ENCODE assay signal across 8 cellular contexts in the genomic region with DNA sequence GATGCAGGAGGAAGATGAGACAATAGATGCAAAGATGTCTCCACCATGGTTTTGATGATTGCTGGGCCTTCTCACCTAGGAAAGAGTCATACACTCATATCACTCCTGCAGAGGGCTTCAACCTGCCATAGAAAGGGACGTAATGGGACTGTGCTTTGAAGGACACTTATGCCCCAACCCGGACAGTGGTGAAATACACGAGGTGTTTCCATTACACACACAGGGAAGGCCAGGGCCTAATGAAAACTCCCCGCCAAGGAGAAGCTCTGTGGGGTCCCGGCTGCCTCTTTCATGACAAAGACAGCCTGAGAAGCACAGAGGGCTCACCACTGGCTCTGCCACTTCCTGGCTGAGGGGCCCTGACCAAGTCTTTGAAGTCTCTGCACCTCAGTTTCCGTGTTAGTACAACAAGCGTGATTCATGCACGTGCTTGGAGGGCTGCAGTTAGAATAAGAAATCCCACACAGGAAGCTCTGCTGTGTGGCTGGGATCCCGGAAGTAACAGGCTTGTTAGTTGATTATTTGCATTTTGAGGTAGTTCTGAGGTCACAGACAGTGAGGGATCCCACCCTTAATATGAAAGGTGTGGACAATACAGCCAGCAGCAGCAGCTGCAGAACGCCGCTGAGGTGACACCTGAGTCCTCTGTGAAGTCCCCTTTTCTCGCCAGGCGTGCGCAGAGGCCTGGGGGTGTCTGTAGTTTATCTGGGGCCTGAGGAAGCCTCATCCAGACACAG.
DNase-seq lines count a peak whose midpoint lies in the region; ATAC-seq, FAIRE-seq and TF ChIP-seq lines count a peak whose summit lies in the region.

No MANE protein-coding gene starts in this region.

- H3K4me2 ChIP-seq in HepG2 (ENCODE audit: low read depth, low read length), result no peak overlapping the region

- H3K9me3 ChIP-seq in HepG2 (ENCODE audit: low read length), result no peaks in the 10 kb centered on the region

- WGBS in HepG2 (ENCODE audit: low lambda C conversion rate), result 43% methylated on average over 12 of the region's 14 CpGs

- no peak for TF ChIP-seq POLR2A in HepG2 (IDR thresholded peaks at IDR 0.05; ENCODE audit: insufficient read depth in 1 of 2, low read depth in 2 of 2, low read length in 2 of 2)

- H3K9me3 Mint-ChIP-seq in activated CD4-positive, alpha-beta memory T cell treated with anti-CD3 and anti-CD28 coated beads for 36 hours, result no peaks in the 10 kb centered on the region

- TF ChIP-seq CTCF in HepG2 (CRISPR knock-in tag; IDR thresholded peaks at IDR 0.05), result no peak
- TF ChIP-seq CTCF in RWPE1 (conservative IDR thresholded peaks at IDR 0.05; ENCODE audit: low read depth), result no peak

- H3K27ac Mint-ChIP-seq in activated CD4-positive, alpha-beta memory T cell treated with anti-CD3 and anti-CD28 coated beads for 36 hours, result peak overlapping the region; percentile 81

- BruUV-seq in HepG2 (replicated peaks; lab: Mats Ljungman, UMichigan), result no TSS peak

- peak; percentile 89 for ATAC-seq in GM19351 (IDR thresholded peaks at IDR 0.05; ENCODE audit: unreplicated experiment)
- ATAC-seq in HG03520 (IDR thresholded peaks at IDR 0.05; ENCODE audit: unreplicated experiment), result peak; percentile 85
- ATAC-seq in HepG2, result no peak

- CTCF ChIA-PET in activated CD4-positive, alpha-beta memory T cell treated with anti-CD3 and anti-CD28 coated beads for 36 hours (lab: Charles Lee), result interaction anchor here (1.0 to 1.4 kb wide), 3 partner anchors 13 to 91 kb away, joined by 3 to 7 read pairs (median 3); no protein-coding TSS in a partner anchor
- CTCF ChIA-PET in HepG2 (lab: Yijun Ruan, JAX; ENCODE audit: low intra/inter-chr PET ratio, low total read pairs), result no interaction called here
- CTCF ChIA-PET in RWPE1 (lab: Yijun Ruan, JAX), result interaction anchor here (0.8 kb wide), 1 partner anchor 37 kb away, joined by 3 read pairs; no protein-coding TSS in a partner anchor

- H3K27ac ChIP-seq in HepG2 (ENCODE audit: extremely low read length, insufficient read depth, low read length), result no peak overlapping the region
- no peak overlapping the region for H3K27ac ChIP-seq in RWPE1

- H3K4me1 Mint-ChIP-seq in activated CD4-positive, alpha-beta memory T cell treated with anti-CD3 and anti-CD28 coated beads for 36 hours (ENCODE audit: low read depth), result peaks cover 28% of the 10 kb centered on the region

- no peak overlapping the region for H2AFZ ChIP-seq in HepG2 (ENCODE audit: low read length)

- H4K20me1 ChIP-seq in HepG2 (ENCODE audit: insufficient read depth, low read length), result no peaks in the 10 kb centered on the region

- H3K27me3 Mint-ChIP-seq in activated CD4-positive, alpha-beta memory T cell treated with anti-CD3 and anti-CD28 coated beads for 36 hours, result no peaks in the 10 kb centered on the region

- in situ Hi-C loops in HepG2 (cut with HindIII; ENCODE audit: extremely low pct_ligation_motif_present, low pct_unique_long_range_greater_than_20kb), result no loop called here

- POLR2A ChIA-PET in activated CD4-positive, alpha-beta memory T cell treated with anti-CD3 and anti-CD28 coated beads for 36 hours (lab: Charles Lee), result interaction anchor here (1.2 to 1.4 kb wide), 3 partner anchors 10 to 19 kb away, joined by 3 read pairs; no protein-coding TSS in a partner anchor
- POLR2A ChIA-PET in HepG2 (lab: Yijun Ruan, JAX), result no interaction called here
- POLR2A ChIA-PET in RWPE1 (lab: Yijun Ruan, JAX; ENCODE audit: low non-redundant PET), result no interaction called here

- no peaks in the 10 kb centered on the region for H3K36me3 Mint-ChIP-seq in activated CD4-positive, alpha-beta memory T cell treated with anti-CD3 and anti-CD28 coated beads for 36 hours

- peak; percentile 87 for DNase-seq in activated CD4-positive, alpha-beta memory T cell treated with anti-CD3 and anti-CD28 coated beads for 36 hours
- no peak for DNase-seq in HepG2 (ENCODE audit: low spot score)
- no peak for DNase-seq in DMS114 treated with DMSO at 0.1 percent for 48 hours (lab: John Stamatoyannopoulos, UW; ENCODE audit: unreplicated experiment)
- no peak for DNase-seq in HTR-8/SVneo (ENCODE audit: insufficient read length, low spot score)
- no peak for DNase-seq in dedifferentiated amniotic fluid mesenchymal stem cell (ENCODE audit: extremely low spot score)
- no peak for DNase-seq in RWPE1 (ENCODE audit: low spot score)

- no peak for TF ChIP-seq RAD21 in HepG2 (CRISPR knock-in tag; IDR thresholded peaks at IDR 0.05)

- peaks cover 0 to 18% of the 10 kb centered on the region in 2 experiments; a peak in 4 of 5 replicates for H3K27me3 ChIP-seq in HepG2 (ENCODE audit: control insufficient read depth in 1 of 2, insufficient read depth in 2 of 2, low read length in 2 of 2)

- TF ChIP-seq EP300 in HepG2 (IDR thresholded peaks at IDR 0.05; ENCODE audit: low read depth in 2 of 2, low read length in 2 of 2) (no peak), HepG2 (CRISPR knock-in tag; IDR thresholded peaks at IDR 0.05; ENCODE audit: borderline replicate concordance) (no peak)

- intact Hi-C loops in activated CD4-positive, alpha-beta memory T cell treated with anti-CD3 and anti-CD28 coated beads for 36 hours (cut with micrococcal nuclease), result loop anchor here (1.0 to 5.0 kb wide), 5 partner anchors 8 to 344 kb away; a partner anchor contains a TSS
- intact Hi-C loops in HepG2 (cut with micrococcal nuclease; ENCODE audit: unreplicated experiment), result no loop called here

- H3K4me1 ChIP-seq in HepG2 (ENCODE audit: insufficient read depth, low read length), result no peaks in the 10 kb centered on the region

- no peak overlapping the region for H3K9ac ChIP-seq in HepG2 (ENCODE audit: insufficient read depth, low read depth, low read length)

- H3K4me3 ChIP-seq in HepG2 (replicated peaks in 1 of 3; ENCODE audit: insufficient read depth in 1 of 3, low read depth in 2 of 3, low read length in 3 of 3), result no peak overlapping the region

- no peaks in the 10 kb centered on the region for H3K36me3 ChIP-seq in HepG2 (replicated peaks in 1 of 2; ENCODE audit: control insufficient read depth in 1 of 2, insufficient read depth in 2 of 2, low read length in 2 of 2)

- no peaks in the 10 kb centered on the region for H3K79me2 ChIP-seq in HepG2 (ENCODE audit: insufficient read depth, low read length)

- H3K4me3 Mint-ChIP-seq in activated CD4-positive, alpha-beta memory T cell treated with anti-CD3 and anti-CD28 coated beads for 36 hours, result peak overlapping the region; percentile 23

- FAIRE-seq in HepG2 (lab: Jason Lieb, UNC) (no peak), HTR-8/SVneo (lab: Jason Lieb, UNC) (no peak)

TF ChIP-seq in HepG2, 621 proteins besides CTCF, POLR2A, EP300 and RAD21:
- TF ChIP-seq THYN1 (CRISPR knock-in tag; IDR thresholded peaks at IDR 0.05; ENCODE audit: borderline replicate concordance, low read depth) (no peak), ZNF17 (CRISPR knock-in tag; IDR thresholded peaks at IDR 0.05) (no peak), PAX8 (CRISPR knock-in tag; IDR thresholded peaks at IDR 0.05; ENCODE audit: borderline replicate concordance) (no peak), BHLHE40 (IDR thresholded peaks at IDR 0.05; ENCODE audit: low read length) (peak; percentile 72), ZNF10 (CRISPR knock-in tag; IDR thresholded peaks at IDR 0.05; ENCODE audit: borderline replicate concordance, low read depth) (no peak)
